9 cellular contexts compared by ENCODE assay signal in genomic region chr2:165469417-165469816, GRCh38. TPM values are rescaled to one million over a fixed set of nuclear protein-coding genes. Genes with fewer than 3 reads are reported as not detected.
DNase-seq lines count a peak whose midpoint lies in the region; ATAC-seq, FAIRE-seq and TF ChIP-seq lines count a peak whose summit lies in the region.
"Had no signal": no experiment of that assay in that cellular context is flagged by ENCODE, and none has a peak within 500 bp of the region (broad histone marks: within the 10 kb centered on the region; RNA-seq: fewer than 3 reads in every experiment).

Gene CSRNP3 (plus strand): TSS chr2:165469698. CDS start chr2:165595066, 125,368 bp downstream.

- TF ChIP-seq POLR2A in GM12878 (IDR thresholded peaks at IDR 0.05; ENCODE audit: low read depth, low read length), result no peak

- DNase-seq in Ammon's horn (ENCODE audit: low spot score) (peak; percentile 94), NCI-H1694 (lab: John Stamatoyannopoulos, UW) (peak; percentile 98), GM12878 (ENCODE audit: low read depth, low spot score) (no peak), hepatocyte (ENCODE audit: low spot score) (peak; percentile 91), UCSD-AML1 (lab: John Stamatoyannopoulos, UW; ENCODE audit: unreplicated experiment) (no peak), GM10248 (ENCODE audit: extremely low spot score) (no peak)
- no peak for DNase-seq in activated CD4-positive, alpha-beta memory T cell treated with anti-CD3 and anti-CD28 coated beads, Interleukin-2, amount 10 ng/mL, durations not matched to agents 7 days and 5 days
- DNase-seq: activated naive CD8-positive, alpha-beta T cell treated with anti-CD3 and anti-CD28 coated beads, Interleukin-2, amount 10 ng/mL, durations not matched to agents 7 days and 5 days had no signal

- intact Hi-C loops in GM12878 (cut with micrococcal nuclease; ENCODE audit: unreplicated experiment), result no loop called here

- H3K4me3 Mint-ChIP-seq in activated CD4-positive, alpha-beta memory T cell treated with anti-CD3 and anti-CD28 coated beads, Interleukin-2, amount 10 ng/mL, durations not matched to agents 7 days and 5 days, result no peak within 1 kb of the TSS
- H3K4me3 Mint-ChIP-seq: activated naive CD8-positive, alpha-beta T cell treated with anti-CD3 and anti-CD28 coated beads, Interleukin-2, amount 10 ng/mL, durations not matched to agents 7 days and 5 days had no signal

- no peak for FAIRE-seq in GM12878 (lab: Jason Lieb, UNC)

- H3K27me3 ChIP-seq in GM12878 (replicated peaks in 1 of 2; ENCODE audit: control insufficient read depth in 2 of 2, insufficient read depth in 2 of 2, low read length in 1 of 2) (no peaks in the 10 kb centered on the region), hepatocyte (no peaks in the 10 kb centered on the region), rectal smooth muscle tissue (ENCODE audit: control insufficient read depth, insufficient read depth, low read length) (no peaks in the 10 kb centered on the region)

- no peaks in the 10 kb centered on the region for H3K4me1 Mint-ChIP-seq in activated CD4-positive, alpha-beta memory T cell treated with anti-CD3 and anti-CD28 coated beads, Interleukin-2, amount 10 ng/mL, durations not matched to agents 7 days and 5 days
- H3K4me1 Mint-ChIP-seq: activated naive CD8-positive, alpha-beta T cell treated with anti-CD3 and anti-CD28 coated beads, Interleukin-2, amount 10 ng/mL, durations not matched to agents 7 days and 5 days had no signal

- in situ Hi-C loops in GM12878 (cut with MboI), result no loop called here

- no peaks in the 10 kb centered on the region for H3K27me3 Mint-ChIP-seq in activated CD4-positive, alpha-beta memory T cell treated with anti-CD3 and anti-CD28 coated beads, Interleukin-2, amount 10 ng/mL, durations not matched to agents 7 days and 5 days

- no peak within 1 kb of the TSS for H3K4me3 ChIP-seq in GM12878
- peak within 1 kb of the TSS; percentile 59 for H3K4me3 ChIP-seq in hepatocyte
- H3K4me3 ChIP-seq in rectal smooth muscle tissue (ENCODE audit: low read length), result peak within 1 kb of the TSS; percentile 29

- POLR2A ChIA-PET in GM12878 (lab: Charles Lee) (interaction anchor here (0.6 to 1.4 kb wide), 2 partner anchors 9 to 12 kb away, joined by 3 read pairs; no protein-coding TSS in a partner anchor), GM10248 (lab: Yijun Ruan, JAX) (no interaction called here)
- POLR2A ChIA-PET in activated CD4-positive, alpha-beta memory T cell treated with anti-CD3 and anti-CD28 coated beads, Interleukin-2, amount 10 ng/mL, durations not matched to agents 7 days and 5 days (lab: Charles Lee), result no interaction called here

- CTCF ChIA-PET in GM12878 (lab: Yijun Ruan, JAX) (interaction anchor here (0.6 to 2.4 kb wide), 6 partner anchors 10 to 92 kb away, joined by 3 to 9 read pairs (median 4); no protein-coding TSS in a partner anchor), GM10248 (lab: Yijun Ruan, JAX) (interaction anchor here (1.5 kb wide), 1 partner anchor 15 kb away, joined by 4 read pairs; no protein-coding TSS in a partner anchor)
- CTCF ChIA-PET in activated CD4-positive, alpha-beta memory T cell treated with anti-CD3 and anti-CD28 coated beads, Interleukin-2, amount 10 ng/mL, durations not matched to agents 7 days and 5 days (lab: Charles Lee), result no interaction called here

- TF ChIP-seq RAD21 in GM12878 (IDR thresholded peaks at IDR 0.05; ENCODE audit: insufficient read depth, low read depth, low read length), result no peak

- H4K20me1 ChIP-seq in GM12878 (ENCODE audit: control insufficient read depth, insufficient read depth) (no peaks in the 10 kb centered on the region), hepatocyte (ENCODE audit: insufficient read depth, poor library complexity, severe bottlenecking) (no peaks in the 10 kb centered on the region)

- BruUV-seq in GM12878 (replicated peaks; lab: Mats Ljungman, UMichigan), result no TSS peak

- H3K27ac Mint-ChIP-seq in activated CD4-positive, alpha-beta memory T cell treated with anti-CD3 and anti-CD28 coated beads, Interleukin-2, amount 10 ng/mL, durations not matched to agents 7 days and 5 days, result no peak within 1 kb of the TSS
- H3K27ac Mint-ChIP-seq: activated naive CD8-positive, alpha-beta T cell treated with anti-CD3 and anti-CD28 coated beads, Interleukin-2, amount 10 ng/mL, durations not matched to agents 7 days and 5 days had no signal

- TF ChIP-seq CTCF in GM12878 (IDR thresholded peaks at IDR 0.05 in 2 of 3, conservative IDR thresholded peaks at IDR 0.05 in 1 of 3; ENCODE audit: control insufficient read depth in 2 of 3, extremely low read depth in 1 of 3, insufficient read depth in 1 of 3, low read depth in 3 of 3, low read length in 3 of 3) (no peak), hepatocyte (IDR thresholded peaks at IDR 0.05; ENCODE audit: poor library complexity) (no peak), GM10248 (IDR thresholded peaks at IDR 0.05; ENCODE audit: control extremely low read depth, extremely low read depth, low read depth, missing control alignments) (no peak)

- H3K9me3 Mint-ChIP-seq in activated CD4-positive, alpha-beta memory T cell treated with anti-CD3 and anti-CD28 coated beads, Interleukin-2, amount 10 ng/mL, durations not matched to agents 7 days and 5 days, result no peaks in the 10 kb centered on the region
- H3K9me3 Mint-ChIP-seq: activated naive CD8-positive, alpha-beta T cell treated with anti-CD3 and anti-CD28 coated beads, Interleukin-2, amount 10 ng/mL, durations not matched to agents 7 days and 5 days had no signal

- WGBS in GM12878 (ENCODE audit: insufficient coverage, insufficient replicate concordance, low lambda C conversion rate, missing lambda C conversion rate), result 46% methylated on average over 8 of the region's 8 CpGs
- WGBS in hepatocyte (ENCODE audit: low lambda C conversion rate, missing lambda C conversion rate), result 2% methylated on average over 8 of the region's 8 CpGs

- ATAC-seq in GM12878, result peak; percentile 45; the same call in 2 of the 3 replicates

- RAD21 ChIA-PET in GM12878 (lab: Charles Lee; ENCODE audit: unreplicated experiment), result interaction anchor here (1.1 to 1.4 kb wide), 2 partner anchors 25 to 405 kb away, joined by 4 read pairs; no protein-coding TSS in a partner anchor

- H2AFZ ChIP-seq in GM12878 (ENCODE audit: control insufficient read depth, low read depth, low read length) (no peak within 1 kb of the TSS), hepatocyte (peak within 1 kb of the TSS; percentile 69)

- no peaks in the 10 kb centered on the region for H3K9me2 ChIP-seq in hepatocyte (replicated peaks; ENCODE audit: insufficient read depth)

- no peak within 1 kb of the TSS for H3K27ac ChIP-seq in GM12878 (ENCODE audit: control insufficient read depth, insufficient read depth)
- H3K27ac ChIP-seq in hepatocyte, result peak within 1 kb of the TSS; percentile 21
- H3K27ac ChIP-seq in rectal smooth muscle tissue (ENCODE audit: low read depth, low read length), result no peak within 1 kb of the TSS

- H3K36me3 Mint-ChIP-seq in activated CD4-positive, alpha-beta memory T cell treated with anti-CD3 and anti-CD28 coated beads, Interleukin-2, amount 10 ng/mL, durations not matched to agents 7 days and 5 days (ENCODE audit: low read depth), result no peaks in the 10 kb centered on the region
- H3K36me3 Mint-ChIP-seq: activated naive CD8-positive, alpha-beta T cell treated with anti-CD3 and anti-CD28 coated beads, Interleukin-2, amount 10 ng/mL, durations not matched to agents 7 days and 5 days had no signal

- no peaks in the 10 kb centered on the region for H3K9me3 ChIP-seq in GM12878 (replicated peaks; ENCODE audit: control insufficient read depth, insufficient read depth, low read length)
- H3K9me3 ChIP-seq in hepatocyte (ENCODE audit: low read depth), result no peaks in the 10 kb centered on the region

- H3K36me3 ChIP-seq in GM12878 (ENCODE audit: control insufficient read depth in 2 of 2, insufficient read depth in 2 of 2, low read length in 1 of 2), result no peaks in the 10 kb centered on the region
- no peaks in the 10 kb centered on the region for H3K36me3 ChIP-seq in hepatocyte (replicated peaks; ENCODE audit: insufficient read depth, low read depth)
- no peaks in the 10 kb centered on the region for H3K36me3 ChIP-seq in rectal smooth muscle tissue (ENCODE audit: control insufficient read depth, insufficient read depth, low read length)

- SMC1A ChIA-PET in GM12878 (lab: Charles Lee; ENCODE audit: uncharacterized antibody, unreplicated experiment), result interaction anchor here (1.0 to 1.9 kb wide), 10 partner anchors 9 to 229 kb away, joined by 3 to 13 read pairs (median 4); no protein-coding TSS in a partner anchor

- no peak for TF ChIP-seq EP300 in GM12878 (IDR thresholded peaks at IDR 0.05; ENCODE audit: borderline replicate concordance in 1 of 2, control insufficient read depth in 1 of 2, low read depth in 2 of 2, low read length in 2 of 2)

- H3K4me2 ChIP-seq in GM12878 (ENCODE audit: control insufficient read depth, insufficient read depth) (no peak within 1 kb of the TSS), hepatocyte (peak within 1 kb of the TSS; percentile 71)

- H3K4me1 ChIP-seq in GM12878 (ENCODE audit: control insufficient read depth, insufficient read depth, low read length) (no peaks in the 10 kb centered on the region), hepatocyte (ENCODE audit: insufficient read depth) (peaks cover 8% of the 10 kb centered on the region), rectal smooth muscle tissue (ENCODE audit: control insufficient read depth, insufficient read depth, low read length) (no peaks in the 10 kb centered on the region)

- H3K79me2 ChIP-seq in GM12878 (ENCODE audit: control insufficient read depth, insufficient read depth, low read length) (no peaks in the 10 kb centered on the region), hepatocyte (peaks cover 38% of the 10 kb centered on the region)

- H3K9ac ChIP-seq in GM12878 (ENCODE audit: control insufficient read depth, insufficient read depth, low read length) (no peak within 1 kb of the TSS), rectal smooth muscle tissue (ENCODE audit: low read length) (no peak within 1 kb of the TSS)

RNA-seq across cellular contexts. Expression of gene CSRNP3, which starts in this region (rescaled TPM):
- 6.5 TPM in 2 replicates for total RNA-seq in GM12878 (2013; cell fraction: nucleolus; rRNA removed)
- total RNA-seq in GM12878 (2014; rRNA removed) (0.05 and 0.06 TPM in 2 replicates), GM12878 (2014; rRNA removed; fragmentation: Illumina TruSeq; extraction: Trizol) (0.09 and 0.18 TPM in 2 replicates), GM12878 (2021) (0.21 and 0.36 TPM in 2 replicates), hepatocyte (8.1 and 14.0 TPM in 2 replicates)
- polyA plus RNA-seq in GM12878 (2011; ENCODE audit: low read depth), result not detected
- polyA plus RNA-seq in GM12878 (2011; rRNA removed) (5.2 and 8.7 TPM in 2 replicates), GM12878 (2014; fragmentation: Illumina TruSeq; extraction: Trizol) (0.04 and 0.13 TPM in 2 replicates), GM12878 (2014; fragmentation: Nextera tagmentation; extraction: Ambion mirVana) (under 1 TPM in 1 of 2 experiments, not detected in 1; 0.11 TPM), GM12878 (2014; rRNA removed) (0.04 and 0.16 TPM in 2 replicates), GM12878 (2016; fragmentation: Nextera tagmentation; extraction: Ambion mirVana) (under 1 TPM; 0.03 to 0.12 TPM), hepatocyte (3.0 and 6.9 TPM in 2 replicates)
- polyA plus RNA-seq in GM12878 (2011; cell fraction: cytosol; rRNA removed), result 2.9 and 3.0 TPM in 2 replicates
- polyA plus RNA-seq in GM12878 (2011; cell fraction: nucleus; rRNA removed), result 4.3 and 6.3 TPM in 2 replicates
- 0.11 TPM in 1 of 2 replicates, not detected in the other for polyA plus RNA-seq in GM12878 (2012)
- polyA minus RNA-seq in GM12878 (2011; rRNA and poly(A)+ RNA removed), result 19.1 and 33.4 TPM in 2 replicates
- polyA minus RNA-seq in GM12878 (2011; cell fraction: cytosol; rRNA and poly(A)+ RNA removed), result 3.5 and 3.6 TPM in 2 replicates
- 11.2 and 12.1 TPM in 2 replicates for polyA minus RNA-seq in GM12878 (2011; cell fraction: nucleus; rRNA and poly(A)+ RNA removed)
- not detected for total RNA-seq in activated CD4-positive, alpha-beta memory T cell treated with anti-CD3 and anti-CD28 coated beads, Interleukin-2, amount 10 ng/mL, durations not matched to agents 7 days and 5 days
- total RNA-seq: activated naive CD8-positive, alpha-beta T cell treated with anti-CD3 and anti-CD28 coated beads, Interleukin-2, amount 10 ng/mL, durations not matched to agents 7 days and 5 days had no signal

Comparison
In these comparisons a context has a peak if more than half of its experiments do, and no peak if none do; other contexts are left out.
1. DNase-seq: peak in Ammon's horn (single experiment), NCI-H1694 (single experiment) and hepatocyte (single experiment); none in GM12878 (single experiment), activated CD4-positive, alpha-beta memory T cell treated with anti-CD3 and anti-CD28 coated beads, Interleukin-2, amount 10 ng/mL, durations not matched to agents 7 days and 5 days (single experiment), UCSD-AML1 (single experiment) and GM10248 (single experiment).